Comparison of ENCODE assay signal across 25 cellular contexts in genomic region chr15:81054236-81054635, GRCh38. TPM values are rescaled to one million over a fixed set of nuclear protein-coding genes. Genes with fewer than 3 reads are reported as not detected.
DNase-seq lines count a peak whose midpoint lies in the region; FAIRE-seq and TF ChIP-seq lines count a peak whose summit lies in the region.
"Had no signal": no experiment of that assay in that cellular context is flagged by ENCODE, and none has a peak within 500 bp of the region (broad histone marks: within the 10 kb centered on the region; RNA-seq: fewer than 3 reads in every experiment).

No MANE protein-coding gene starts in this region.

- H3K36me3 Mint-ChIP-seq in astrocyte (ENCODE audit: low read depth, unreplicated experiment) = no peaks in the 10 kb centered on the region
- H3K36me3 Mint-ChIP-seq: activated CD4-positive, alpha-beta memory T cell treated with anti-CD3 and anti-CD28 coated beads for 36 hours; stimulated activated naive B cell treated with anti-CD40 and anti-IgM and Interleukin-4, amounts not matched to agents 10 μg/mL and 1 μg/mL and 100 μg/mL, for 72 hours had no signal

- no peaks in the 10 kb centered on the region for H3K36me3 ChIP-seq in GM23248 (ENCODE audit: low read depth)
- no peaks in the 10 kb centered on the region for H3K36me3 ChIP-seq in astrocyte (ENCODE audit: insufficient read depth, low read length)
- H3K36me3 ChIP-seq: lower lobe of right lung, neutrophil, thoracic aorta, vagina had no signal

- no peaks in the 10 kb centered on the region for H3K9me2 ChIP-seq in GM23248 (ENCODE audit: insufficient read depth)

- H4K20me1 ChIP-seq in GM23248 (ENCODE audit: insufficient read depth) (no peaks in the 10 kb centered on the region), astrocyte (ENCODE audit: insufficient read depth, low read length) (no peaks in the 10 kb centered on the region)

- H3K79me2 ChIP-seq in GM23248 (ENCODE audit: insufficient read depth) = no peaks in the 10 kb centered on the region
- H3K79me2 ChIP-seq in astrocyte (ENCODE audit: insufficient read depth, low read length) = no peaks in the 10 kb centered on the region

- peak; percentile 64 for DNase-seq in AG09319 (ENCODE audit: extremely low read depth, low read depth)
- DNase-seq in GM23248 = peak; percentile 76
- DNase-seq in astrocyte (ENCODE audit: low read depth) = peak; percentile 88
- peak; percentile 24 for DNase-seq in fibroblast of the aortic adventitia (ENCODE audit: low read depth)
- DNase-seq in CD1c-positive myeloid dendritic cell (ENCODE audit: extremely low spot score) = no peak
- DNase-seq in anterior cingulate cortex (lab: John Stamatoyannopoulos, UW) = no peak
- no peak for DNase-seq in GF-D8 (lab: John Stamatoyannopoulos, UW)
- no peak for DNase-seq in effector CD4-positive, alpha-beta T cell
- DNase-seq: activated CD4-positive, alpha-beta memory T cell treated with anti-CD3 and anti-CD28 coated beads for 36 hours; activated gamma-delta T cell treated with Interleukin-2 at 50 U/mL for 16 hours; caudate nucleus; DND-41; kidney; lower lobe of right lung; MM.1S; NCI-H1436 treated with DMSO at 0.1 percent for 48 hours; NCI-H524; psoas muscle; small intestine; stimulated activated naive B cell treated with anti-CD40 and anti-IgM and Interleukin-4, amounts not matched to agents 10 μg/mL and 1 μg/mL and 100 μg/mL, for 72 hours had no signal

- H3F3A ChIP-seq in GM23248 (ENCODE audit: insufficient read depth) = no peaks in the 10 kb centered on the region

- no peak overlapping the region for H3K4me3 Mint-ChIP-seq in astrocyte (ENCODE audit: unreplicated experiment)
- H3K4me3 Mint-ChIP-seq: activated CD4-positive, alpha-beta memory T cell treated with anti-CD3 and anti-CD28 coated beads for 36 hours; stimulated activated naive B cell treated with anti-CD40 and anti-IgM and Interleukin-4, amounts not matched to agents 10 μg/mL and 1 μg/mL and 100 μg/mL, for 72 hours had no signal

- H2AFZ ChIP-seq in GM23248 (no peak overlapping the region), astrocyte (ENCODE audit: low read depth, low read length) (no peak overlapping the region)

- TF ChIP-seq CTCF in AG09319 (IDR thresholded peaks at IDR 0.05; ENCODE audit: low read depth, low read length) = no peak
- no peak for TF ChIP-seq CTCF in astrocyte (IDR thresholded peaks at IDR 0.05; ENCODE audit: insufficient read depth, low read depth, low read length)
- no peak for TF ChIP-seq CTCF in fibroblast of the aortic adventitia (IDR thresholded peaks at IDR 0.05; ENCODE audit: insufficient read depth, low read length)

- H3K27me3 ChIP-seq in GM23248 (replicated peaks; ENCODE audit: insufficient read depth) (no peaks in the 10 kb centered on the region), astrocyte (ENCODE audit: insufficient read depth, low read length) (no peaks in the 10 kb centered on the region)
- H3K27me3 ChIP-seq: neutrophil, vagina had no signal

- no peaks in the 10 kb centered on the region for H3K4me1 Mint-ChIP-seq in astrocyte (ENCODE audit: low read depth, unreplicated experiment)

- H3K4me2 ChIP-seq in GM23248 (ENCODE audit: unreplicated experiment) (no peak overlapping the region), astrocyte (ENCODE audit: low read length) (no peak overlapping the region)

- H3K9ac ChIP-seq in GM23248 (no peak overlapping the region), astrocyte (ENCODE audit: low read length) (no peak overlapping the region)

- no peaks in the 10 kb centered on the region for H3K27me3 Mint-ChIP-seq in astrocyte (ENCODE audit: low read depth, unreplicated experiment)
- H3K27me3 Mint-ChIP-seq: activated CD4-positive, alpha-beta memory T cell treated with anti-CD3 and anti-CD28 coated beads for 36 hours had no signal

- H3K27ac ChIP-seq in GM23248 = no peak overlapping the region
- H3K27ac ChIP-seq in astrocyte (ENCODE audit: low read depth, low read length) = no peak overlapping the region
- H3K27ac ChIP-seq: lower lobe of right lung, neutrophil, psoas muscle, thoracic aorta, vagina had no signal

- 41 to 47% methylated on average over 2 of the region's 2 CpGs for WGBS in GM23248 (ENCODE audit: low coverage in 1 of 2, low lambda C conversion rate in 2 of 2, missing lambda C conversion rate in 2 of 2), 2 experiments

- no peaks in the 10 kb centered on the region for H3K9me3 Mint-ChIP-seq in astrocyte (ENCODE audit: unreplicated experiment)
- H3K9me3 Mint-ChIP-seq: activated CD4-positive, alpha-beta memory T cell treated with anti-CD3 and anti-CD28 coated beads for 36 hours; stimulated activated naive B cell treated with anti-CD40 and anti-IgM and Interleukin-4, amounts not matched to agents 10 μg/mL and 1 μg/mL and 100 μg/mL, for 72 hours had no signal

- H3K4me3 ChIP-seq in GM23248 (no peak overlapping the region), astrocyte (ENCODE audit: insufficient read depth, low read depth, low read length) (no peak overlapping the region), fibroblast of the aortic adventitia (ENCODE audit: low read depth, low read length) (no peak overlapping the region)
- H3K4me3 ChIP-seq: lower lobe of right lung, psoas muscle, thoracic aorta, vagina had no signal

- no peaks in the 10 kb centered on the region for H3K9me3 ChIP-seq in GM23248 (ENCODE audit: low read depth)
- H3K9me3 ChIP-seq in astrocyte (ENCODE audit: insufficient read depth, low read depth, low read length) = no peaks in the 10 kb centered on the region
- H3K9me3 ChIP-seq: lower lobe of right lung, neutrophil, psoas muscle, vagina had no signal

- FAIRE-seq in astrocyte (lab: Jason Lieb, UNC) = peak; percentile 96
- FAIRE-seq: GM18507, H54, small intestine had no signal

- no peak overlapping the region for H3K27ac Mint-ChIP-seq in astrocyte (ENCODE audit: unreplicated experiment)
- H3K27ac Mint-ChIP-seq: activated CD4-positive, alpha-beta memory T cell treated with anti-CD3 and anti-CD28 coated beads for 36 hours; stimulated activated naive B cell treated with anti-CD40 and anti-IgM and Interleukin-4, amounts not matched to agents 10 μg/mL and 1 μg/mL and 100 μg/mL, for 72 hours had no signal

- H3K4me1 ChIP-seq in GM23248 (ENCODE audit: insufficient read depth) = peaks cover 8% of the 10 kb centered on the region
- no peaks in the 10 kb centered on the region for H3K4me1 ChIP-seq in astrocyte (ENCODE audit: insufficient read depth, low read length)
- H3K4me1 ChIP-seq: lower lobe of right lung, psoas muscle, vagina had no signal

- in situ Hi-C loops in GM23248 (cut with MboI) = no loop called here

RNA-seq across cellular contexts. Expression of gene TLNRD1, which starts 53.5 kb away (rescaled TPM):
- total RNA-seq in GM23248 (2014; rRNA removed; shearing (Covaris generic)) = 10.7 and 11.5 TPM in 2 replicates
- polyA plus RNA-seq in GM23248 (2016; fragmentation: Nextera tagmentation; extraction: Ambion mirVana) = 2.8 and 2.9 TPM in 2 replicates
- total RNA-seq in astrocyte (24.2 and 24.3 TPM in 2 replicates), fibroblast of the aortic adventitia (ENCODE audit: low replicate concordance) (9.3 and 10.5 TPM in 2 replicates)

Comparison
In these comparisons a context has a peak if more than half of its experiments do, and no peak if none do; other contexts are left out.
1. DNase-seq: peak in AG09319 (single experiment), GM23248 (single experiment), astrocyte (single experiment) and fibroblast of the aortic adventitia (single experiment); none in CD1c-positive myeloid dendritic cell (single experiment), anterior cingulate cortex (0 of 58), GF-D8 (single experiment) and effector CD4-positive, alpha-beta T cell (single experiment).